8 cellular contexts compared by ENCODE assay signal in genomic region chr16:10015397-10015796, GRCh38.
"Had no signal": no experiment of that assay in that cellular context is flagged by ENCODE, and none has a peak within 500 bp of the region (broad histone marks: within the 10 kb centered on the region; RNA-seq: fewer than 3 reads in every experiment).

No MANE protein-coding gene starts in this region.

- H3K4me3 ChIP-seq: GM12878 had no signal

- DNase-seq: GDM1, GF-D8 had no signal

- ATAC-seq: GM12878 had no signal

- FAIRE-seq: G401.6, GM12878, GM12891, GM12892, GM18507, GM19239 had no signal
